ENCODE assay signal across 13 cellular contexts in the genomic region with DNA sequence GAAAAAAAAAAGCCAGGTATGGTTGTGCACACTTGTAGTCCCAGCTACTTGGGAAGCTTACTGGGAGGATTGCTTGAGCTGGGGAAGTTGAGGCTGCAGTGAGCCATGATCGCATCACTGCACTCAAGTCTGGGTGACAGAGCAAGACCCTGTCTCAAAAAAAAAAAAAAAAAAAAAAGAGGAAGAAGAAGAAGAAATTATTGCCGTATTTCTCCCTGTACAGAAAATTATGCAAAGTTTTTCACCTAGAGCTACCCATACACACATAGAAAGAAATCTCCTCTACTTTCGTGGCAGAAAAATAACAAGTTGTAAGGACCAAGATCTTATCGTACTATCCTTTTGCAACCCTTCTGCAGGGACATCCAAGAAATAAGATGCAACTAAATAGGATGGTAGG. TPM values are rescaled to one million over a fixed set of nuclear protein-coding genes. Genes with fewer than 3 reads are reported as not detected.
DNase-seq lines count a peak whose midpoint lies in the region; ATAC-seq and TF ChIP-seq lines count a peak whose summit lies in the region.
"Had no signal": no experiment of that assay in that cellular context is flagged by ENCODE, and none has a peak within 500 bp of the region (broad histone marks: within the 10 kb centered on the region; RNA-seq: fewer than 3 reads in every experiment).

No MANE protein-coding gene starts in this region.

- TF ChIP-seq POLR2A in spleen (IDR thresholded peaks at IDR 0.05), result no peak

- H3K9ac ChIP-seq in KMS-11, result no peak overlapping the region

- DNase-seq in CD4-positive, CD25-positive, alpha-beta regulatory T cell, result no peak
- no peak for DNase-seq in activated T-helper 1 cell treated with anti-CD3 and anti-CD28 coated beads, Interleukin-12 subunit alpha, Interleukin-12 subunit beta, Interleukin-2, Interleukin-4 antibody, amounts not matched to agents 30 ng/mL and 10 ng/mL and 1 ng/mL, durations not matched to agents 14 hours and 24 hours and 36 hours (ENCODE audit: low spot score)
- DNase-seq in naive thymus-derived CD4-positive, alpha-beta T cell, result no peak
- DNase-seq in cerebellum (ENCODE audit: low spot score), result no peak
- DNase-seq in hepatic stellate cell (ENCODE audit: low spot score), result no peak
- no peak for DNase-seq in spleen
- DNase-seq in NCI-H2171 (lab: John Stamatoyannopoulos, UW), result no peak

- no peaks in the 10 kb centered on the region for H3K36me3 ChIP-seq in CD4-positive, CD25-positive, alpha-beta regulatory T cell (ENCODE audit: control insufficient read depth, insufficient read depth, low read length)
- no peaks in the 10 kb centered on the region for H3K36me3 ChIP-seq in KMS-11 (ENCODE audit: insufficient read depth)
- no peaks in the 10 kb centered on the region for H3K36me3 ChIP-seq in naive thymus-derived CD4-positive, alpha-beta T cell (ENCODE audit: control insufficient read depth in 2 of 3, insufficient read depth in 3 of 3, low read length in 3 of 3)
- H3K36me3 ChIP-seq in spleen, result no peaks in the 10 kb centered on the region
- H3K36me3 ChIP-seq: adrenal gland, heart left ventricle, neutrophil, upper lobe of right lung had no signal

- peak overlapping the region; percentile 52; the same call in 1 of the 2 replicates for H3K4me2 ChIP-seq in KMS-11

- POLR2A ChIA-PET in naive thymus-derived CD4-positive, alpha-beta T cell (lab: Charles Lee), result interaction anchor here (1.6 kb wide), 1 partner anchor 25 kb away, joined by 9 read pairs; a partner anchor contains a TSS

- H3K27ac ChIP-seq in CD4-positive, CD25-positive, alpha-beta regulatory T cell (ENCODE audit: insufficient read depth, low read length, poor library complexity, severe bottlenecking), result no peak overlapping the region
- H3K27ac ChIP-seq in KMS-11, result no peak overlapping the region
- no peak overlapping the region for H3K27ac ChIP-seq in naive thymus-derived CD4-positive, alpha-beta T cell (ENCODE audit: low read depth, low read length)
- H3K27ac ChIP-seq in spleen, result peak overlapping the region in 4 of 8 donors; percentile 77 to 89 (median 84)
- H3K27ac ChIP-seq: neutrophil had no signal

- H3K27ac Mint-ChIP-seq in CD4-positive, CD25-positive, alpha-beta regulatory T cell, result peak overlapping the region; percentile 9 to 92 (median 89)
- no peak overlapping the region for H3K27ac Mint-ChIP-seq in activated T-helper 1 cell treated with anti-CD3 and anti-CD28 coated beads, Interleukin-12 subunit alpha, Interleukin-12 subunit beta, Interleukin-2, Interleukin-4 antibody, amounts not matched to agents 30 ng/mL and 10 ng/mL and 1 ng/mL, durations not matched to agents 14 hours and 24 hours and 36 hours
- H3K27ac Mint-ChIP-seq in naive thymus-derived CD4-positive, alpha-beta T cell, result peak overlapping the region in 5 of 9 donors; percentile 32 to 90 (median 83)

- intact Hi-C loops in activated T-helper 1 cell treated with anti-CD3 and anti-CD28 coated beads, Interleukin-12 subunit alpha, Interleukin-12 subunit beta, Interleukin-2, Interleukin-4 antibody, amounts not matched to agents 30 ng/mL and 10 ng/mL and 1 ng/mL, durations not matched to agents 14 hours and 24 hours and 36 hours (cut with micrococcal nuclease), result no loop called here
- intact Hi-C loops in naive thymus-derived CD4-positive, alpha-beta T cell (cut with micrococcal nuclease), result loop anchor here (2.0 to 10.0 kb wide), 4 partner anchors 116 to 519 kb away; a partner anchor contains a TSS
- intact Hi-C loops in spleen (cut with DNase I; ENCODE audit: low total_unique reads), result loop anchor here (5.0 kb wide), 2 partner anchors 114 to 174 kb away; a partner anchor contains a TSS

- H3K4me1 Mint-ChIP-seq in CD4-positive, CD25-positive, alpha-beta regulatory T cell, result peaks cover 0 to 16% (median 6%) of the 10 kb centered on the region in 4 donors
- H3K4me1 Mint-ChIP-seq in activated T-helper 1 cell treated with anti-CD3 and anti-CD28 coated beads, Interleukin-12 subunit alpha, Interleukin-12 subunit beta, Interleukin-2, Interleukin-4 antibody, amounts not matched to agents 30 ng/mL and 10 ng/mL and 1 ng/mL, durations not matched to agents 14 hours and 24 hours and 36 hours (ENCODE audit: low read depth), result peaks cover 23% of the 10 kb centered on the region
- H3K4me1 Mint-ChIP-seq in naive thymus-derived CD4-positive, alpha-beta T cell, result peaks cover 12 to 17% (median 15%) of the 10 kb centered on the region in 7 donors

- peaks cover 5% of the 10 kb centered on the region for H3K27me3 Mint-ChIP-seq in CD4-positive, CD25-positive, alpha-beta regulatory T cell
- peaks cover 3% of the 10 kb centered on the region for H3K27me3 Mint-ChIP-seq in activated T-helper 1 cell treated with anti-CD3 and anti-CD28 coated beads, Interleukin-12 subunit alpha, Interleukin-12 subunit beta, Interleukin-2, Interleukin-4 antibody, amounts not matched to agents 30 ng/mL and 10 ng/mL and 1 ng/mL, durations not matched to agents 14 hours and 24 hours and 36 hours (ENCODE audit: insufficient read depth)
- H3K27me3 Mint-ChIP-seq in naive thymus-derived CD4-positive, alpha-beta T cell, result peaks cover 0 to 16% (median 0%) of the 10 kb centered on the region in 5 donors

- peaks cover under 1% of the 10 kb centered on the region for H3K36me3 Mint-ChIP-seq in CD4-positive, CD25-positive, alpha-beta regulatory T cell
- no peaks in the 10 kb centered on the region for H3K36me3 Mint-ChIP-seq in activated T-helper 1 cell treated with anti-CD3 and anti-CD28 coated beads, Interleukin-12 subunit alpha, Interleukin-12 subunit beta, Interleukin-2, Interleukin-4 antibody, amounts not matched to agents 30 ng/mL and 10 ng/mL and 1 ng/mL, durations not matched to agents 14 hours and 24 hours and 36 hours (ENCODE audit: low read depth)
- H3K36me3 Mint-ChIP-seq in naive thymus-derived CD4-positive, alpha-beta T cell, result peaks cover under 1 to 4% (median under 1%) of the 10 kb centered on the region in 5 donors

- H3K79me2 ChIP-seq in KMS-11 (ENCODE audit: insufficient read depth, low read depth), result no peaks in the 10 kb centered on the region

- CTCF ChIA-PET in naive thymus-derived CD4-positive, alpha-beta T cell (lab: Charles Lee), result interaction anchor here (0.7 to 2.5 kb wide), 19 partner anchors 8 to 1170 kb away, joined by 3 to 66 read pairs (median 5); a partner anchor contains a TSS

- WGBS in spleen, 5 donors, result 54 to 63% (median 61%) methylated on average over 4 of the region's 4 CpGs

- H3K4me3 ChIP-seq in CD4-positive, CD25-positive, alpha-beta regulatory T cell (ENCODE audit: low read depth, low read length), result no peak overlapping the region
- H3K4me3 ChIP-seq in KMS-11 (IDR thresholded peaks at IDR 0.05; ENCODE audit: insufficient read depth, low read depth, low read length) (no peak overlapping the region), spleen (no peak overlapping the region)
- no peak overlapping the region for H3K4me3 ChIP-seq in naive thymus-derived CD4-positive, alpha-beta T cell (ENCODE audit: low read length)
- H3K4me3 ChIP-seq: mucosa of descending colon had no signal

- ATAC-seq in CD4-positive, CD25-positive, alpha-beta regulatory T cell (ENCODE audit: low read depth in 2 of 2), result no peak
- no peak for ATAC-seq in naive thymus-derived CD4-positive, alpha-beta T cell

- H4K20me1 ChIP-seq in KMS-11 (ENCODE audit: insufficient read depth), result no peaks in the 10 kb centered on the region

- H3K27me3 ChIP-seq in CD4-positive, CD25-positive, alpha-beta regulatory T cell (ENCODE audit: control insufficient read depth, insufficient read depth, low read length), result peaks cover 7% of the 10 kb centered on the region
- H3K27me3 ChIP-seq in KMS-11 (ENCODE audit: insufficient read depth, low read depth) (no peaks in the 10 kb centered on the region), spleen (replicated peaks in 1 of 7) (no peaks in the 10 kb centered on the region)
- no peaks in the 10 kb centered on the region for H3K27me3 ChIP-seq in naive thymus-derived CD4-positive, alpha-beta T cell (ENCODE audit: control insufficient read depth in 2 of 2, insufficient read depth in 2 of 2, low read length in 2 of 2)
- H3K27me3 ChIP-seq: adrenal gland, upper lobe of right lung had no signal

- peaks cover 13% of the 10 kb centered on the region for H3K4me1 ChIP-seq in CD4-positive, CD25-positive, alpha-beta regulatory T cell (ENCODE audit: control insufficient read depth, insufficient read depth, low read length, poor library complexity, severe bottlenecking)
- peaks cover 10% of the 10 kb centered on the region for H3K4me1 ChIP-seq in KMS-11 (ENCODE audit: low read depth, poor library complexity, severe bottlenecking)
- peaks cover 4 to 14% of the 10 kb centered on the region in 2 donors for H3K4me1 ChIP-seq in naive thymus-derived CD4-positive, alpha-beta T cell (ENCODE audit: control insufficient read depth in 2 of 2, insufficient read depth in 2 of 2, low read length in 2 of 2)
- H3K4me1 ChIP-seq in spleen, result peaks cover 5 to 24% (median 17%) of the 10 kb centered on the region in 6 donors

- peaks cover 0 to 2% (median 0%) of the 10 kb centered on the region in 7 donors for H3K9me3 Mint-ChIP-seq in CD4-positive, CD25-positive, alpha-beta regulatory T cell
- no peaks in the 10 kb centered on the region for H3K9me3 Mint-ChIP-seq in activated T-helper 1 cell treated with anti-CD3 and anti-CD28 coated beads, Interleukin-12 subunit alpha, Interleukin-12 subunit beta, Interleukin-2, Interleukin-4 antibody, amounts not matched to agents 30 ng/mL and 10 ng/mL and 1 ng/mL, durations not matched to agents 14 hours and 24 hours and 36 hours
- peaks cover 0 to 4% (median 0%) of the 10 kb centered on the region in 11 donors for H3K9me3 Mint-ChIP-seq in naive thymus-derived CD4-positive, alpha-beta T cell

- H2AFZ ChIP-seq in KMS-11 (ENCODE audit: low read depth), result peak overlapping the region; percentile 86

- peak overlapping the region in 2 of 4 donors; percentile 2 to 76 for H3K4me3 Mint-ChIP-seq in CD4-positive, CD25-positive, alpha-beta regulatory T cell
- peak overlapping the region; percentile 10 for H3K4me3 Mint-ChIP-seq in activated T-helper 1 cell treated with anti-CD3 and anti-CD28 coated beads, Interleukin-12 subunit alpha, Interleukin-12 subunit beta, Interleukin-2, Interleukin-4 antibody, amounts not matched to agents 30 ng/mL and 10 ng/mL and 1 ng/mL, durations not matched to agents 14 hours and 24 hours and 36 hours
- H3K4me3 Mint-ChIP-seq in naive thymus-derived CD4-positive, alpha-beta T cell, result peak overlapping the region in 3 of 10 donors; percentile 1 to 87 (median 9)

- no peaks in the 10 kb centered on the region for H3K9me3 ChIP-seq in CD4-positive, CD25-positive, alpha-beta regulatory T cell (ENCODE audit: control insufficient read depth in 2 of 2, low read length in 2 of 2)
- H3K9me3 ChIP-seq in naive thymus-derived CD4-positive, alpha-beta T cell (ENCODE audit: control insufficient read depth in 2 of 3, low read length in 3 of 3), result no peaks in the 10 kb centered on the region
- peaks cover 0 to 8% (median 0%) of the 10 kb centered on the region in 8 donors for H3K9me3 ChIP-seq in spleen
- H3K9me3 ChIP-seq: adrenal gland, mucosa of descending colon, neutrophil, upper lobe of right lung had no signal

- TF ChIP-seq CTCF in KMS-11 (conservative IDR thresholded peaks at IDR 0.05; ENCODE audit: low read depth, low read length), result no peak
- TF ChIP-seq CTCF in spleen (IDR thresholded peaks at IDR 0.05 in 8 of 11, conservative IDR thresholded peaks at IDR 0.05 in 3 of 11), result no peak

RNA-seq across cellular contexts. Expression of a gene that starts 25.5 kb away (rescaled TPM):
- total RNA-seq in CD4-positive, CD25-positive, alpha-beta regulatory T cell, result 44.6 TPM
- polyA plus RNA-seq in CD4-positive, CD25-positive, alpha-beta regulatory T cell, result 100 to 1,000 TPM; 113 to 137 (median 115) TPM
- total RNA-seq in activated T-helper 1 cell treated with anti-CD3 and anti-CD28 coated beads, Interleukin-12 subunit alpha, Interleukin-12 subunit beta, Interleukin-2, Interleukin-4 antibody, amounts not matched to agents 30 ng/mL and 10 ng/mL and 1 ng/mL, durations not matched to agents 14 hours and 24 hours and 36 hours, result 99.7 and 111 TPM in 2 replicates
- 100 to 1,000 TPM in 3 of 5 experiments, 10 to 100 TPM in 2; 62.2 to 108 (median 100) TPM for total RNA-seq in naive thymus-derived CD4-positive, alpha-beta T cell
- polyA plus RNA-seq in naive thymus-derived CD4-positive, alpha-beta T cell, result 100 to 1,000 TPM; 169 to 206 TPM
- total RNA-seq in cerebellum (35.7 TPM), spleen (10 to 100 TPM; 53.7 to 84.7 (median 63.7) TPM)
- polyA plus RNA-seq in spleen, result 100 to 1,000 TPM in 1 of 3 donors, 10 to 100 TPM in 2; 69.4 to 112 (median 96.6) TPM
